In genomic region chr2:168550670-168551069, GRCh38 we compare ENCODE assay signal across 1 cellular context.
TF ChIP-seq lines count a peak whose summit lies in the region.

No MANE protein-coding gene starts in this region.

TF ChIP-seq in GM23338, 12 proteins besides CTCF, POLR2A, EP300 and RAD21 (continued from another document):
- TF ChIP-seq STAT1 (IDR thresholded peaks at IDR 0.05; ENCODE audit: unreplicated experiment) (no peak), ZNF331 (CRISPR knock-in tag; IDR thresholded peaks at IDR 0.05; ENCODE audit: low read depth) (no peak), POLR2AphosphoS5 (IDR thresholded peaks at IDR 0.05; ENCODE audit: low read depth) (no peak), EZH2 (IDR thresholded peaks at IDR 0.05; ENCODE audit: low read depth, unreplicated experiment) (no peak), NANOG (IDR thresholded peaks at IDR 0.05; ENCODE audit: borderline replicate concordance) (no peak), EZH2phosphoT487 (IDR thresholded peaks at IDR 0.05; ENCODE audit: unreplicated experiment) (no peak), ZNF114 (CRISPR knock-in tag; IDR thresholded peaks at IDR 0.05) (no peak), CREB1 (CRISPR knock-in tag; IDR thresholded peaks at IDR 0.05; ENCODE audit: low read depth) (no peak)
- TF ChIP-seq, protein P1, sequence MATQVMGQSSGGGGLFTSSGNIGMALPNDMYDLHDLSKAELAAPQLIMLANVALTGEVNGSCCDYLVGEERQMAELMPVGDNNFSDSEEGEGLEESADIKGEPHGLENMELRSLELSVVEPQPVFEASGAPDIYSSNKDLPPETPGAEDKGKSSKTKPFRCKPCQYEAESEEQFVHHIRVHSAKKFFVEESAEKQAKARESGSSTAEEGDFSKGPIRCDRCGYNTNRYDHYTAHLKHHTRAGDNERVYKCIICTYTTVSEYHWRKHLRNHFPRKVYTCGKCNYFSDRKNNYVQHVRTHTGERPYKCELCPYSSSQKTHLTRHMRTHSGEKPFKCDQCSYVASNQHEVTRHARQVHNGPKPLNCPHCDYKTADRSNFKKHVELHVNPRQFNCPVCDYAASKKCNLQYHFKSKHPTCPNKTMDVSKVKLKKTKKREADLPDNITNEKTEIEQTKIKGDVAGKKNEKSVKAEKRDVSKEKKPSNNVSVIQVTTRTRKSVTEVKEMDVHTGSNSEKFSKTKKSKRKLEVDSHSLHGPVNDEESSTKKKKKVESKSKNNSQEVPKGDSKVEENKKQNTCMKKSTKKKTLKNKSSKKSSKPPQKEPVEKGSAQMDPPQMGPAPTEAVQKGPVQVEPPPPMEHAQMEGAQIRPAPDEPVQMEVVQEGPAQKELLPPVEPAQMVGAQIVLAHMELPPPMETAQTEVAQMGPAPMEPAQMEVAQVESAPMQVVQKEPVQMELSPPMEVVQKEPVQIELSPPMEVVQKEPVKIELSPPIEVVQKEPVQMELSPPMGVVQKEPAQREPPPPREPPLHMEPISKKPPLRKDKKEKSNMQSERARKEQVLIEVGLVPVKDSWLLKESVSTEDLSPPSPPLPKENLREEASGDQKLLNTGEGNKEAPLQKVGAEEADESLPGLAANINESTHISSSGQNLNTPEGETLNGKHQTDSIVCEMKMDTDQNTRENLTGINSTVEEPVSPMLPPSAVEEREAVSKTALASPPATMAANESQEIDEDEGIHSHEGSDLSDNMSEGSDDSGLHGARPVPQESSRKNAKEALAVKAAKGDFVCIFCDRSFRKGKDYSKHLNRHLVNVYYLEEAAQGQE (IDR thresholded peaks at IDR 0.05; ENCODE audit: unreplicated experiment) = no peak
